7 cellular contexts compared by ENCODE assay signal in the genomic region with DNA sequence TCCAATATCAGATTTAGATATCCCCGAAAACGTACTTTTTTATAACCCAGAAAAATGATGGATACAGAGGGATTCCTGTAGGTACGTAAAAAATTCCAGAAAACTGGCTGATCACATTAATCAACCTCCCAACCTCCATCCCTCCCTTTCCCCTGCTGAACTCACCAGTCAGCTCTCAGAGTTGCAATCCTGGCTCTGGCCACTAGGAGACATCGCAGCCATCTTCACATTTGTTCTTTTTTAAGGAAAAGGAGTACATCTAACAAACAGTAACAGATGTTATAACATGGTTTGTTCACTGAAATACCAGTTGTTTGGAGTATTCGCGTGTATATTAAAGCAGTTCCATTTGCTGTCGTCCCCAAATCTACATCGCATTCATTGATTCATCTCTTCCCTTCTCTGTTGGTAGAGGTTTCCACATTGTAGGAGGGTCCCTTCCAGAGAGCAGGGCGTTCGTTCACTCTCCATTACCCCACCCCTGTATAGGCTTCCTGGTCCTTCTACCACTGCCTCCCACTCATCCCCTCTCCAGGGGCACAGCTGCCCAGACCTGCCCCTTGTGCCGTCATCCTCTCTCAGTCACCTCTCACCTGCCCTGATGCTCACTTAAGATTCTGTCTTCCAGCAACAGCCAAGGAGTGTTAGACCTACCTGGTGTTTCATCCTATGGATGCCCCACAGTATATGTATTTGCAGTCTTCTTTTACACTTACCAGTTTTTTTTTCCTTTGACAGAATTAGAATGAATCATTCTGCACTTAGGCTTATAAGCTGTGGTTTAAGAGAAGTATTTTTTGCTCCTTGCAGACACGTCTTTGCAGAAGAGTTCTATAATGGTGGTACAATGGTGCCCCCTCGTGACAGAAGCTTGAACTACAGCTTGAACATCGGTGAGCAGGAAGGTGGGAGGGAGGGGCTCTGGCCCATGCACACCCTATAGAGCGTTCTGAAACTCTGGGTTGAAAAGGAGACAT. TPM values are rescaled to one million over a fixed set of nuclear protein-coding genes. Genes with fewer than 3 reads are reported as not detected.
A peak's percentile ranks its signal among the peaks of the same experiment; 100 is the strongest.
DNase-seq lines count a peak whose midpoint lies in the region; TF ChIP-seq lines count a peak whose summit lies in the region.

No MANE protein-coding gene starts in this region.

- intact Hi-C loops in spleen (cut with DNase I; ENCODE audit: low total_unique reads), result no loop called here

- peaks cover 0 to 2% (median 0%) of the 10 kb centered on the region in 6 donors for H3K36me3 ChIP-seq in spleen

- peaks cover 0 to 7% (median 0%) of the 10 kb centered on the region in 6 donors for H3K4me1 ChIP-seq in spleen

- DNase-seq in HEK293T (ENCODE audit: extremely low spot score) (peak; percentile 76), NAMALWA (ENCODE audit: low spot score) (peak; percentile 80), amniotic epithelial cell (ENCODE audit: low read depth) (peak; percentile 71), hippocampal formation (lab: John Stamatoyannopoulos, UW) (peak; percentile 8 to 10), spleen (no peak)

- H3K27me3 ChIP-seq in spleen (replicated peaks in 1 of 7), result no peaks in the 10 kb centered on the region

- peaks cover 3% of the 10 kb centered on the region for H3K4me1 Mint-ChIP-seq in T-helper 1 cell treated with Interleukin-12 subunit alpha and Interleukin-12 subunit beta and Interleukin-4 antibody, amounts not matched to agents 30 μg/mL and 1 μg/mL, for 36 hours (ENCODE audit: low read depth)

- no peaks in the 10 kb centered on the region for H3K9me3 Mint-ChIP-seq in T-helper 1 cell treated with Interleukin-12 subunit alpha and Interleukin-12 subunit beta and Interleukin-4 antibody, amounts not matched to agents 30 μg/mL and 1 μg/mL, for 36 hours

- CTCF ChIA-PET in HEK293T (lab: Yijun Ruan, JAX), result interaction anchor here (0.6 to 3.0 kb wide), 18 partner anchors 11 to 832 kb away, joined by 3 to 23 read pairs (median 4); a partner anchor contains a TSS

- H3K4me3 Mint-ChIP-seq in T-helper 1 cell treated with Interleukin-12 subunit alpha and Interleukin-12 subunit beta and Interleukin-4 antibody, amounts not matched to agents 30 μg/mL and 1 μg/mL, for 36 hours, result no peak overlapping the region

- no peaks in the 10 kb centered on the region for H3K9me3 ChIP-seq in spleen

- H3K27me3 Mint-ChIP-seq in T-helper 1 cell treated with Interleukin-12 subunit alpha and Interleukin-12 subunit beta and Interleukin-4 antibody, amounts not matched to agents 30 μg/mL and 1 μg/mL, for 36 hours (ENCODE audit: low read depth), result no peaks in the 10 kb centered on the region

- TF ChIP-seq POLR2A in spleen (IDR thresholded peaks at IDR 0.05), result no peak

- peak overlapping the region; percentile 2 for H3K27ac Mint-ChIP-seq in T-helper 1 cell treated with Interleukin-12 subunit alpha and Interleukin-12 subunit beta and Interleukin-4 antibody, amounts not matched to agents 30 μg/mL and 1 μg/mL, for 36 hours

- H3K4me3 ChIP-seq in GM12875 (ENCODE audit: low read depth, low read length) (no peak overlapping the region), spleen (no peak overlapping the region)

- WGBS in spleen, 5 donors, result 34 to 50% (median 36%) methylated on average over 15 of the region's 15 CpGs

- TF ChIP-seq CTCF in GM12875 (IDR thresholded peaks at IDR 0.05; ENCODE audit: borderline replicate concordance, insufficient read depth, low read depth, low read length) (peak; percentile 70), spleen (IDR thresholded peaks at IDR 0.05 in 8 of 11, conservative IDR thresholded peaks at IDR 0.05 in 3 of 11) (peak in 9 of 11 experiments; percentile 26 to 70 (median 64))

- no peaks in the 10 kb centered on the region for H3K36me3 Mint-ChIP-seq in T-helper 1 cell treated with Interleukin-12 subunit alpha and Interleukin-12 subunit beta and Interleukin-4 antibody, amounts not matched to agents 30 μg/mL and 1 μg/mL, for 36 hours (ENCODE audit: low read depth)

- no peak overlapping the region for H3K27ac ChIP-seq in spleen

- POLR2A ChIA-PET in HEK293T (lab: Yijun Ruan, JAX), result interaction anchor here (1.3 kb wide), 1 partner anchor 34 kb away, joined by 3 read pairs; no protein-coding TSS in a partner anchor

TF ChIP-seq in HEK293T, 16 proteins besides CTCF, POLR2A, EP300 and RAD21:
- TF ChIP-seq L3MBTL2 (conservative IDR thresholded peaks at IDR 0.05) (no peak), SP1 (IDR thresholded peaks at IDR 0.05) (no peak)
- TF ChIP-seq, protein P1, sequence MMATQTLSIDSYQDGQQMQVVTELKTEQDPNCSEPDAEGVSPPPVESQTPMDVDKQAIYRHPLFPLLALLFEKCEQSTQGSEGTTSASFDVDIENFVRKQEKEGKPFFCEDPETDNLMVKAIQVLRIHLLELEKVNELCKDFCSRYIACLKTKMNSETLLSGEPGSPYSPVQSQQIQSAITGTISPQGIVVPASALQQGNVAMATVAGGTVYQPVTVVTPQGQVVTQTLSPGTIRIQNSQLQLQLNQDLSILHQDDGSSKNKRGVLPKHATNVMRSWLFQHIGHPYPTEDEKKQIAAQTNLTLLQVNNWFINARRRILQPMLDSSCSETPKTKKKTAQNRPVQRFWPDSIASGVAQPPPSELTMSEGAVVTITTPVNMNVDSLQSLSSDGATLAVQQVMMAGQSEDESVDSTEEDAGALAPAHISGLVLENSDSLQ (IDR thresholded peaks at IDR 0.05), result 0 out of 2 replicates have a peak, but pooled peaks have one; percentile 19

RNA-seq across cellular contexts. Expression of a gene that starts 36.8 kb away (rescaled TPM):
- total RNA-seq in spleen, result 1 to 10 TPM in 5 of 7 donors, under 1 TPM in 1, not detected in 1; 0.87 to 2.0 (median 1.7) TPM
- under 1 TPM in 2 of 3 donors, not detected in 1; 0.09 to 0.13 TPM for polyA plus RNA-seq in spleen
